1 cellular context compared by ENCODE assay signal in genomic region chr4:147958057-147958456, GRCh38.
TF ChIP-seq lines count a peak whose summit lies in the region.

No MANE protein-coding gene starts in this region.

TF ChIP-seq in H1, 55 proteins besides CTCF, POLR2A, EP300 and RAD21 (continued from another document):
- TF ChIP-seq CHD7 (IDR thresholded peaks at IDR 0.05; ENCODE audit: insufficient replicate concordance, low read length) (no peak), CBX8 (IDR thresholded peaks at IDR 0.05; ENCODE audit: borderline replicate concordance, low read depth, low read length) (no peak), MAX (IDR thresholded peaks at IDR 0.05) (no peak), ZNF274 (IDR thresholded peaks at IDR 0.05; ENCODE audit: borderline replicate concordance, extremely low read depth, low read length) (no peak), JUND (IDR thresholded peaks at IDR 0.05; ENCODE audit: low read length) (no peak), CHD2 (IDR thresholded peaks at IDR 0.05; ENCODE audit: low read length) (no peak), MAFK (IDR thresholded peaks at IDR 0.05; ENCODE audit: low read depth, low read length) (no peak), PHF8 (conservative IDR thresholded peaks at IDR 0.05; ENCODE audit: low read depth, low read length) (no peak), ATF2 (IDR thresholded peaks at IDR 0.05; ENCODE audit: low read length) (no peak), BACH1 (IDR thresholded peaks at IDR 0.05; ENCODE audit: low read length) (no peak), JUN (IDR thresholded peaks at IDR 0.05; ENCODE audit: low read depth, low read length) (no peak), SP1 (IDR thresholded peaks at IDR 0.05; ENCODE audit: low read depth, low read length) (no peak)
